In genomic region chr14:101588990-101589389, GRCh38 we compare ENCODE assay signal across 1 cellular context.
TF ChIP-seq lines count a peak whose summit lies in the region.

No MANE protein-coding gene starts in this region.

TF ChIP-seq in H1, 55 proteins besides CTCF, POLR2A, EP300 and RAD21:
- TF ChIP-seq HDAC2 (IDR thresholded peaks at IDR 0.05; ENCODE audit: borderline replicate concordance in 1 of 2, low read depth in 2 of 2, low read length in 2 of 2) = no peak
- no peak for TF ChIP-seq CBX8 (IDR thresholded peaks at IDR 0.05; ENCODE audit: borderline replicate concordance, low read depth, low read length)
- no peak for TF ChIP-seq ATF2 (IDR thresholded peaks at IDR 0.05; ENCODE audit: low read length)
- no peak for TF ChIP-seq CBX5 (IDR thresholded peaks at IDR 0.05; ENCODE audit: low read depth, low read length)
- TF ChIP-seq NANOG (IDR thresholded peaks at IDR 0.05; ENCODE audit: insufficient read depth, low read depth, low read length, poor library complexity, severe bottlenecking) = no peak
- no peak for TF ChIP-seq SIX5 (IDR thresholded peaks at IDR 0.05; ENCODE audit: low read depth, low read length)
- no peak for TF ChIP-seq RBBP5 (IDR thresholded peaks at IDR 0.05; ENCODE audit: borderline replicate concordance, low read depth, low read length)
- TF ChIP-seq SIN3A (conservative IDR thresholded peaks at IDR 0.05 in 1 of 2, IDR thresholded peaks at IDR 0.05 in 1 of 2; ENCODE audit: low read depth in 1 of 2, low read length in 2 of 2) = no peak
- no peak for TF ChIP-seq CHD1 (IDR thresholded peaks at IDR 0.05; ENCODE audit: low read depth, low read length)
- no peak for TF ChIP-seq SAP30 (IDR thresholded peaks at IDR 0.05; ENCODE audit: insufficient read depth, insufficient replicate concordance, low read length)
